29 cellular contexts compared by ENCODE assay signal in genomic region chr3:37014620-37015019, GRCh38.
"Had no signal": no experiment of that assay in that cellular context is flagged by ENCODE, and none has a peak within 500 bp of the region (broad histone marks: within the 10 kb centered on the region; RNA-seq: fewer than 3 reads in every experiment).

No MANE protein-coding gene starts in this region.

- H3K4me1 ChIP-seq: ascending aorta, gastroesophageal sphincter, pancreas, prostate gland, uterus had no signal

- ATAC-seq: activated CD4-positive, alpha-beta T cell treated with anti-CD3 and anti-CD28 coated beads for 36 hours; activated T-cell treated with anti-CD3 and anti-CD28 coated beads, Interleukin-2, amount 50 U/mL, for 72 hours; effector memory CD8-positive, alpha-beta T cell; gastroesophageal sphincter; naive thymus-derived CD4-positive, alpha-beta T cell; pancreas; stimulated activated effector memory CD8-positive, alpha-beta T cell treated with anti-CD3 and anti-CD28 coated beads, Interleukin-12 subunit alpha, Interleukin-12 subunit beta, amount 100 ng/mL, for 72 hours; T-cell had no signal

- H3K27me3 Mint-ChIP-seq: activated CD4-positive, alpha-beta T cell treated with anti-CD3 and anti-CD28 coated beads for 36 hours; activated naive CD8-positive, alpha-beta T cell treated with anti-CD3 and anti-CD28 coated beads, Interleukin-2, amount 10 ng/mL, durations not matched to agents 7 days and 5 days; brain; effector memory CD8-positive, alpha-beta T cell; naive thymus-derived CD4-positive, alpha-beta T cell; stimulated activated naive CD8-positive, alpha-beta T cell treated with anti-CD3 and anti-CD28 coated beads, Interleukin-15, Interleukin-2, amounts not matched to agents 100 ng/mL and 50 ng/mL, for 24 hours; T-cell; type B pancreatic cell had no signal

- H3K9me3 ChIP-seq: ascending aorta, gastroesophageal sphincter, pancreas, prostate gland, thoracic aorta, uterus had no signal

- H3K36me3 Mint-ChIP-seq: stimulated activated effector memory CD8-positive, alpha-beta T cell treated with anti-CD3 and anti-CD28 coated beads, Interleukin-12 subunit alpha, Interleukin-12 subunit beta, amount 100 ng/mL, for 72 hours had no signal

- H3K27ac ChIP-seq: ascending aorta, gastroesophageal sphincter, pancreas, prostate gland, thoracic aorta, uterus had no signal

- H3K27me3 ChIP-seq: ascending aorta, gastroesophageal sphincter, pancreas, uterus had no signal

- H3K4me1 Mint-ChIP-seq: activated CD4-positive, alpha-beta T cell treated with anti-CD3 and anti-CD28 coated beads for 36 hours; brain; neural crest cell; T-cell had no signal

- H3K4me3 Mint-ChIP-seq: activated CD4-positive, alpha-beta T cell treated with anti-CD3 and anti-CD28 coated beads for 36 hours; activated naive CD8-positive, alpha-beta T cell treated with anti-CD3 and anti-CD28 coated beads, Interleukin-2, amount 10 ng/mL, durations not matched to agents 7 days and 5 days; activated T-cell treated with anti-CD3 and anti-CD28 coated beads, Interleukin-2, amount 50 U/mL, for 72 hours; brain; effector memory CD8-positive, alpha-beta T cell; naive thymus-derived CD4-positive, alpha-beta T cell; neural crest cell; stimulated activated effector memory CD8-positive, alpha-beta T cell treated with anti-CD3 and anti-CD28 coated beads, Interleukin-12 subunit alpha, Interleukin-12 subunit beta, amount 100 ng/mL, for 72 hours; stimulated activated naive CD8-positive, alpha-beta T cell treated with anti-CD3 and anti-CD28 coated beads, Interleukin-15, Interleukin-2, amounts not matched to agents 100 ng/mL and 50 ng/mL, for 24 hours; T-cell; type B pancreatic cell had no signal

- H3K9me3 Mint-ChIP-seq: activated naive CD8-positive, alpha-beta T cell treated with anti-CD3 and anti-CD28 coated beads, Interleukin-2, amount 10 ng/mL, durations not matched to agents 7 days and 5 days; activated T-cell treated with anti-CD3 and anti-CD28 coated beads, Interleukin-2, amount 50 U/mL, for 72 hours; brain; effector memory CD8-positive, alpha-beta T cell; naive thymus-derived CD4-positive, alpha-beta T cell; neural crest cell; stimulated activated effector memory CD8-positive, alpha-beta T cell treated with anti-CD3 and anti-CD28 coated beads, Interleukin-12 subunit alpha, Interleukin-12 subunit beta, amount 100 ng/mL, for 72 hours; stimulated activated naive CD8-positive, alpha-beta T cell treated with anti-CD3 and anti-CD28 coated beads, Interleukin-15, Interleukin-2, amounts not matched to agents 100 ng/mL and 50 ng/mL, for 24 hours; T-cell; type B pancreatic cell had no signal

- H3K4me3 ChIP-seq: ascending aorta, gastroesophageal sphincter, pancreas, prostate gland, thoracic aorta, uterus had no signal

- H3K27ac Mint-ChIP-seq: activated CD4-positive, alpha-beta T cell treated with anti-CD3 and anti-CD28 coated beads for 36 hours; activated naive CD8-positive, alpha-beta T cell treated with anti-CD3 and anti-CD28 coated beads, Interleukin-2, amount 10 ng/mL, durations not matched to agents 7 days and 5 days; activated T-cell treated with anti-CD3 and anti-CD28 coated beads, Interleukin-2, amount 50 U/mL, for 72 hours; brain; effector memory CD8-positive, alpha-beta T cell; naive thymus-derived CD4-positive, alpha-beta T cell; stimulated activated effector memory CD8-positive, alpha-beta T cell treated with anti-CD3 and anti-CD28 coated beads, Interleukin-12 subunit alpha, Interleukin-12 subunit beta, amount 100 ng/mL, for 72 hours; stimulated activated naive CD8-positive, alpha-beta T cell treated with anti-CD3 and anti-CD28 coated beads, Interleukin-15, Interleukin-2, amounts not matched to agents 100 ng/mL and 50 ng/mL, for 24 hours; T-cell; type B pancreatic cell had no signal

- DNase-seq: activated CD4-positive, alpha-beta T cell treated with anti-CD3 and anti-CD28 coated beads for 36 hours; activated CD4-positive, CD25-positive, alpha-beta regulatory T cell; activated effector memory CD4-positive, alpha-beta T cell treated with Interleukin-2 at 50 U/mL for 16 hours; activated naive CD4-positive, alpha-beta T cell treated with Interleukin-2 at 50 U/mL for 16 hours; activated naive CD8-positive, alpha-beta T cell treated with anti-CD3 and anti-CD28 coated beads, Interleukin-2, amount 10 ng/mL, durations not matched to agents 7 days and 5 days; activated T-cell treated with anti-CD3 and anti-CD28 coated beads for 4 hours; activated T-cell treated with anti-CD3 and anti-CD28 coated beads, Interleukin-2, amount 50 U/mL, for 72 hours; caudate nucleus; cortex of kidney; effector memory CD8-positive, alpha-beta T cell; erythroblast; kidney glomerular epithelial cell; midbrain; naive thymus-derived CD4-positive, alpha-beta T cell; nucleus accumbens; pancreas; retina; stimulated activated CD4-positive, alpha-beta T cell treated with anti-CD3 and anti-CD28 coated beads, Interleukin-4, amount 100 ng/mL, for 1 hour; T-cell; uterus had no signal

- H3K36me3 ChIP-seq: uterus had no signal
